In the genomic region with DNA sequence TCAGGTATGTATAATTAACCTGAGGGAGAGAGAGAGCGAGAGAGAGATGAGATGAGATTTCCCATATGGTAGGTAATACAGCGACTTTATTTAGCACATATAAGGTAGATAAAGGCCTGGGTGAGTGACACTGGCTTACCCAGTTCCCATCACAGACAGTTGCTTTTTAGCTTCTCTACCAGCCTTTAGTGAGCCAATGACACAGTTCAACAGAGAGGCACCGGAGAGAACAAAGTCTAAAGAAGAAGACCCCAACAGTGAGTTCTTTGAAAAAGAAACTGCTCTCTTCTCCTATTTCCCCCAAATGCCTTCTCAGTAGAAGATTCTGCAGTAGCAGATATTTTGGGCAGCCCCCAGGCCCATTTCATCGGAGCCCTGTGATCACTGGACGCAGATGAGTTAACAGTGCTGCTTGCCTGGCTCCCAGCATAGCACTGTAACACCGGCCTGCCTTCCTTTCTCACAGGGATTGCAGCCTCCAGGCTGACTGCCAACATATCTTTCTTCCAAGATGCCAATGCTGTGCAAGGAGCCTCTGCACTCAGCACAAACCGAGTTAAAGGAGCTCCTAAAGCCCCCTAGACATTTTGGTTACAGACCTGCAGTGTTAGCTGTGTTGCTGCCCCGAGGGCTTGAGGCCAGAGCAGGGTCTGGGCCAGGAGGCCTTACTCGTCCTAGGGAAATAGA, we compare ENCODE assay signal across 1 cellular context.
TF ChIP-seq lines count a peak whose summit lies in the region.

No MANE protein-coding gene starts in this region.

TF ChIP-seq in GM23338, 12 proteins besides CTCF, POLR2A, EP300 and RAD21 (continued from another document):
- TF ChIP-seq, protein P1, sequence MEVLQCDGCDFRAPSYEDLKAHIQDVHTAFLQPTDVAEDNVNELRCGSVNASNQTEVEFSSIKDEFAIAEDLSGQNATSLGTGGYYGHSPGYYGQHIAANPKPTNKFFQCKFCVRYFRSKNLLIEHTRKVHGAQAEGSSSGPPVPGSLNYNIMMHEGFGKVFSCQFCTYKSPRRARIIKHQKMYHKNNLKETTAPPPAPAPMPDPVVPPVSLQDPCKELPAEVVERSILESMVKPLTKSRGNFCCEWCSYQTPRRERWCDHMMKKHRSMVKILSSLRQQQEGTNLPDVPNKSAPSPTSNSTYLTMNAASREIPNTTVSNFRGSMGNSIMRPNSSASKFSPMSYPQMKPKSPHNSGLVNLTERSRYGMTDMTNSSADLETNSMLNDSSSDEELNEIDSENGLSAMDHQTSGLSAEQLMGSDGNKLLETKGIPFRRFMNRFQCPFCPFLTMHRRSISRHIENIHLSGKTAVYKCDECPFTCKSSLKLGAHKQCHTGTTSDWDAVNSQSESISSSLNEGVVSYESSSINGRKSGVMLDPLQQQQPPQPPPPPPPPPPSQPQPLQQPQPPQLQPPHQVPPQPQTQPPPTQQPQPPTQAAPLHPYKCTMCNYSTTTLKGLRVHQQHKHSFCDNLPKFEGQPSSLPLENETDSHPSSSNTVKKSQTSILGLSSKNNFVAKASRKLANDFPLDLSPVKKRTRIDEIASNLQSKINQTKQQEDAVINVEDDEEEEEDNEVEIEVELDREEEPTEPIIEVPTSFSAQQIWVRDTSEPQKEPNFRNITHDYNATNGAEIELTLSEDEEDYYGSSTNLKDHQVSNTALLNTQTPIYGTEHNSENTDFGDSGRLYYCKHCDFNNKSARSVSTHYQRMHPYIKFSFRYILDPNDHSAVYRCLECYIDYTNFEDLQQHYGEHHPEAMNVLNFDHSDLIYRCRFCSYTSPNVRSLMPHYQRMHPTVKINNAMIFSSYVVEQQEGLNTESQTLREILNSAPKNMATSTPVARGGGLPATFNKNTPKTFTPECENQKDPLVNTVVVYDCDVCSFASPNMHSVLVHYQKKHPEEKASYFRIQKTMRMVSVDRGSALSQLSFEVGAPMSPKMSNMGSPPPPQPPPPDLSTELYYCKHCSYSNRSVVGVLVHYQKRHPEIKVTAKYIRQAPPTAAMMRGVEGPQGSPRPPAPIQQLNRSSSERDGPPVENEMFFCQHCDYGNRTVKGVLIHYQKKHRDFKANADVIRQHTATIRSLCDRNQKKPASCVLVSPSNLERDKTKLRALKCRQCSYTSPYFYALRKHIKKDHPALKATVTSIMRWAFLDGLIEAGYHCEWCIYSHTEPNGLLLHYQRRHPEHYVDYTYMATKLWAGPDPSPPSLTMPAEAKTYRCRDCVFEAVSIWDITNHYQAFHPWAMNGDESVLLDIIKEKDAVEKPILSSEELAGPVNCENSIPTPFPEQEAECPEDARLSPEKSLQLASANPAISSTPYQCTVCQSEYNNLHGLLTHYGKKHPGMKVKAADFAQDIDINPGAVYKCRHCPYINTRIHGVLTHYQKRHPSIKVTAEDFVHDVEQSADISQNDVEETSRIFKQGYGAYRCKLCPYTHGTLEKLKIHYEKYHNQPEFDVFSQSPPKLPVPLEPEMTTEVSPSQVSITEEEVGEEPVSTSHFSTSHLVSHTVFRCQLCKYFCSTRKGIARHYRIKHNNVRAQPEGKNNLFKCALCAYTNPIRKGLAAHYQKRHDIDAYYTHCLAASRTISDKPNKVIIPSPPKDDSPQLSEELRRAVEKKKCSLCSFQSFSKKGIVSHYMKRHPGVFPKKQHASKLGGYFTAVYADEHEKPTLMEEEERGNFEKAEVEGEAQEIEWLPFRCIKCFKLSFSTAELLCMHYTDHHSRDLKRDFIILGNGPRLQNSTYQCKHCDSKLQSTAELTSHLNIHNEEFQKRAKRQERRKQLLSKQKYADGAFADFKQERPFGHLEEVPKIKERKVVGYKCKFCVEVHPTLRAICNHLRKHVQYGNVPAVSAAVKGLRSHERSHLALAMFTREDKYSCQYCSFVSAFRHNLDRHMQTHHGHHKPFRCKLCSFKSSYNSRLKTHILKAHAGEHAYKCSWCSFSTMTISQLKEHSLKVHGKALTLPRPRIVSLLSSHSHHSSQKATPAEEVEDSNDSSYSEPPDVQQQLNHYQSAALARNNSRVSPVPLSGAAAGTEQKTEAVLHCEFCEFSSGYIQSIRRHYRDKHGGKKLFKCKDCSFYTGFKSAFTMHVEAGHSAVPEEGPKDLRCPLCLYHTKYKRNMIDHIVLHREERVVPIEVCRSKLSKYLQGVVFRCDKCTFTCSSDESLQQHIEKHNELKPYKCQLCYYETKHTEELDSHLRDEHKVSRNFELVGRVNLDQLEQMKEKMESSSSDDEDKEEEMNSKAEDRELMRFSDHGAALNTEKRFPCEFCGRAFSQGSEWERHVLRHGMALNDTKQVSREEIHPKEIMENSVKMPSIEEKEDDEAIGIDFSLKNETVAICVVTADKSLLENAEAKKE (CRISPR knock-in tag; IDR thresholded peaks at IDR 0.05), result no peak
